In the genomic region with DNA sequence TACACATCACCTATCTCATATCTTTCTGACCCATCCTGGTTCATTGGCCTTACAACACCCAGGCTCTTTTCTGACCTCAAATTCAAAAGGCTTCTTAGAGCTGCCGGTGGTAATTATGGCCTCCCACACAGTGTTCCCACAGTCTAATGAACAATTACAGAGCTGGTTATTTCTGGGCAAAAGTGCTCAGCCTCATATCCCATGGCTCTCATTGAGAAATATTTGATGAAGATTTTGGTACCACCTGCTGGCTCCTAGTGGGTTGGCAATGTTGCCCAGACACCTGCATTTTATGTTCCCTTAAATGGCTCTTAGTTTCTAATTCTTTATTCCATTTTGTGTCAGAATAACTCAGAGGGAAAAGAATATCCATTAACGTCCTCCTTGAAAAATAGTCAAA, we compare ENCODE assay signal across 21 cellular contexts. TPM values are rescaled to one million over a fixed set of nuclear protein-coding genes. Genes with fewer than 3 reads are reported as not detected.
"Had no signal": no experiment of that assay in that cellular context is flagged by ENCODE, and none has a peak within 500 bp of the region (broad histone marks: within the 10 kb centered on the region; RNA-seq: fewer than 3 reads in every experiment).

No MANE protein-coding gene starts in this region.

- H3K27me3 ChIP-seq: tibial nerve had no signal

- H3K27ac ChIP-seq: heart right ventricle, tibial nerve had no signal

- H3K4me1 ChIP-seq: heart right ventricle, tibial nerve had no signal

- H3K4me3 ChIP-seq: heart right ventricle, tibial nerve had no signal

- DNase-seq: activated CD4-positive, alpha-beta memory T cell treated with anti-CD3 and anti-CD28 coated beads for 36 hours; activated gamma-delta T cell; activated naive CD8-positive, alpha-beta T cell treated with anti-CD3 and anti-CD28 coated beads, Interleukin-2, amount 10 ng/mL, durations not matched to agents 7 days and 5 days; activated T-cell treated with anti-CD3 and anti-CD28 coated beads, Interleukin-2, amount 50 U/mL, for 48 hours; anterior cingulate cortex; endodermal cell; heart right ventricle; mammary epithelial cell; naive thymus-derived CD8-positive, alpha-beta T cell; right cardiac atrium; small intestine; T-helper 9 cell had no signal

- H3K36me3 ChIP-seq: heart right ventricle, tibial nerve had no signal

- ATAC-seq: esophagus mucosa; heart right ventricle; naive thymus-derived CD8-positive, alpha-beta T cell; right cardiac atrium; stimulated activated effector memory CD8-positive, alpha-beta T cell treated with anti-CD3 and anti-CD28 coated beads, Interleukin-12 subunit alpha, Interleukin-12 subunit beta, amount 100 ng/mL, for 72 hours had no signal

RNA-seq across cellular contexts. Expression of a gene that starts 20.1 kb away (rescaled TPM):
- total RNA-seq: activated CD4-positive, alpha-beta memory T cell treated with anti-CD3 and anti-CD28 coated beads for 36 hours; activated naive CD8-positive, alpha-beta T cell treated with anti-CD3 and anti-CD28 coated beads, Interleukin-2, amount 10 ng/mL, durations not matched to agents 7 days and 5 days; chondrocyte; dermis microvascular lymphatic vessel endothelial cell; endodermal cell; esophagus mucosa; fibroblast of villous mesenchyme; heart right ventricle; mammary epithelial cell; mononuclear cell; naive thymus-derived CD8-positive, alpha-beta T cell; posterior vena cava; right cardiac atrium; subcutaneous adipose tissue; tibial nerve had no signal

RNA-seq across cellular contexts. Expression of a gene that starts 36.0 kb away (rescaled TPM):
- total RNA-seq: activated CD4-positive, alpha-beta memory T cell treated with anti-CD3 and anti-CD28 coated beads for 36 hours; activated naive CD8-positive, alpha-beta T cell treated with anti-CD3 and anti-CD28 coated beads, Interleukin-2, amount 10 ng/mL, durations not matched to agents 7 days and 5 days; chondrocyte; dermis microvascular lymphatic vessel endothelial cell; endodermal cell; esophagus mucosa; fibroblast of villous mesenchyme; heart right ventricle; mammary epithelial cell; mononuclear cell; naive thymus-derived CD8-positive, alpha-beta T cell; posterior vena cava; right cardiac atrium; subcutaneous adipose tissue; tibial nerve had no signal

RNA-seq across cellular contexts. Expression of a gene that starts 38.7 kb away (rescaled TPM):
- total RNA-seq: activated CD4-positive, alpha-beta memory T cell treated with anti-CD3 and anti-CD28 coated beads for 36 hours; activated naive CD8-positive, alpha-beta T cell treated with anti-CD3 and anti-CD28 coated beads, Interleukin-2, amount 10 ng/mL, durations not matched to agents 7 days and 5 days; chondrocyte; dermis microvascular lymphatic vessel endothelial cell; endodermal cell; esophagus mucosa; fibroblast of villous mesenchyme; heart right ventricle; mammary epithelial cell; mononuclear cell; naive thymus-derived CD8-positive, alpha-beta T cell; posterior vena cava; right cardiac atrium; subcutaneous adipose tissue; tibial nerve had no signal
